6 cellular contexts compared by ENCODE assay signal in the genomic region with DNA sequence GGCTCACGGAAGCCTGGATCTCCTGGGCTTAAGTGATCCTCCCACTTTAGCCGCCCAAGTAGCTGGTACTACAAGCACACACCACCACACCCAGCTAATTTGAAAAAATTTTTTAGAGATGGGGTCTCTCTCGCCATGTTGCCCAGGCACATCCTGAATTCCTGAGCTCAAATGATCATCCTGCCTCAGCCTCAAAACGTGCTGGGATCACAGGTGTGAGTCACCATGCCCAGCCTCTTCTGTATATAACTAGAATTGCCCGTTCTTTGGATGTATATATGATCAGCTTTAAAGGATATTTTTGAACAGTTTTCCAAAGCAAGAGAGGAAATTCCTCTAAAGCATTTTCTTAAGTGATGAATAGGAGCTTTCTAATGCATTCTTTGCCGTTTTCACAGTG. TPM values are rescaled to one million over a fixed set of nuclear protein-coding genes. Genes with fewer than 3 reads are reported as not detected.
"Had no signal": no experiment of that assay in that cellular context is flagged by ENCODE, and none has a peak within 500 bp of the region (broad histone marks: within the 10 kb centered on the region; RNA-seq: fewer than 3 reads in every experiment).

No MANE protein-coding gene starts in this region.

- H2AFZ ChIP-seq: GM23338 had no signal

- H3K27ac Mint-ChIP-seq: GM23338, H9 had no signal

- ATAC-seq: GM23338, K562 had no signal

- H3K4me2 ChIP-seq: GM23338 had no signal

- H3K4me3 Mint-ChIP-seq: GM23338, H9 had no signal

- DNase-seq: H9, HCEC 1CT, IMR-90 had no signal

- H3K4me3 ChIP-seq: GM23338, K562 had no signal

RNA-seq across cellular contexts. Expression of a gene that starts 22.7 kb away (rescaled TPM):
- total RNA-seq: HT-29, IMR-90 had no signal
- polyA plus RNA-seq: IMR-90 had no signal
